Comparison of ENCODE assay signal across 20 cellular contexts in genomic region chr13:50459046-50459445, GRCh38.
"Had no signal": no experiment of that assay in that cellular context is flagged by ENCODE, and none has a peak within 500 bp of the region (broad histone marks: within the 10 kb centered on the region; RNA-seq: fewer than 3 reads in every experiment).

No MANE protein-coding gene starts in this region.

- ATAC-seq: gastroesophageal sphincter; left lung; lower lobe of right lung; naive thymus-derived CD8-positive, alpha-beta T cell; sciatic nerve had no signal

- H3K4me1 ChIP-seq: left lung, lower lobe of right lung, stomach, transverse colon had no signal

- H3K4me3 ChIP-seq: esophagus squamous epithelium, gastroesophageal sphincter, left lung, lower lobe of right lung, skin epidermis, stomach, thoracic aorta, transverse colon had no signal

- DNase-seq: esophagus squamous epithelium; foreskin fibroblast; glutamatergic neuron; islet precursor cell; left lung; lower lobe of right lung; mesenchymal stem cell; midbrain; naive thymus-derived CD8-positive, alpha-beta T cell; posterior cingulate gyrus; stimulated activated CD4-positive, alpha-beta T cell treated with anti-CD3 and anti-CD28 coated beads, Interleukin-2, amount 100 ng/mL, for 24 hours; stimulated activated CD4-positive, alpha-beta T cell treated with anti-CD3 and anti-CD28 coated beads, Interleukin-4, amount 100 ng/mL, for 4 hours; stimulated activated naive CD4-positive, alpha-beta T cell; stomach; substantia nigra; transverse colon had no signal

- H3K27ac ChIP-seq: esophagus squamous epithelium, gastroesophageal sphincter, left lung, lower lobe of right lung, skin epidermis, stomach, thoracic aorta, transverse colon had no signal

- H3K27me3 ChIP-seq: esophagus squamous epithelium, gastroesophageal sphincter, left lung, stomach, transverse colon had no signal

- H3K9me3 ChIP-seq: esophagus squamous epithelium, gastroesophageal sphincter, left lung, lower lobe of right lung, stomach, thoracic aorta, transverse colon had no signal

- H3K36me3 ChIP-seq: esophagus squamous epithelium, gastroesophageal sphincter, left lung, lower lobe of right lung, stomach, thoracic aorta, transverse colon had no signal
